Comparison of ENCODE assay signal across 1 cellular context in the genomic region with DNA sequence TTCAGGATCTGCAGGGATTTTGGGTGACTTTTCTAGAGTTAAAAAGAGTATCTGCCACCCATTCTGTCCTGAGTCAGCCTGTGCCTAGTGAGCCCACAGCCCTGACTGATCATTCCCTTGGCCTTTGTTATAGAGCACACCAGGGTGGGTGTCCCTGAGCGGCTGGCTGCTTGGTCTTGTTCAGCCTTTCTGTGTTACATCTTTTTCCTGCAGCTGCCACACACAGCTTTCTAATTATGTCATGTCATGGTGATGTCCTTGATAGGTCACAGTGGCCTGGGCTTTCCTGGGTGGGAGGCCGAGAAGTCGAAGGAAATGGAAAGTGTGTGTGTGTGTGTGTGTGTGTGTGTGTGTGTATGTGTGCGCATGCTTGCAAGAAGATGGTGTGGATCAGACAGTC.
TF ChIP-seq lines count a peak whose summit lies in the region.

No MANE protein-coding gene starts in this region.

TF ChIP-seq in WTC11, 78 proteins besides CTCF, POLR2A, EP300 and RAD21 (continued from another document):
- TF ChIP-seq ZNF121 (CRISPR knock-in tag; IDR thresholded peaks at IDR 0.05) (no peak), ELF4 (CRISPR knock-in tag; IDR thresholded peaks at IDR 0.05; ENCODE audit: low read depth) (no peak), EMX1 (CRISPR knock-in tag; IDR thresholded peaks at IDR 0.05) (no peak), ZNF423 (CRISPR knock-in tag; IDR thresholded peaks at IDR 0.05) (no peak), TP53 (CRISPR knock-in tag; IDR thresholded peaks at IDR 0.05) (no peak), GTF2I (CRISPR knock-in tag; conservative IDR thresholded peaks at IDR 0.05) (no peak), SMAD4 (CRISPR knock-in tag; IDR thresholded peaks at IDR 0.05) (no peak), IRF2 (CRISPR knock-in tag; IDR thresholded peaks at IDR 0.05; ENCODE audit: borderline replicate concordance, low read depth) (no peak), ZNF232 (CRISPR knock-in tag; IDR thresholded peaks at IDR 0.05) (no peak), FOXK1 (CRISPR knock-in tag; IDR thresholded peaks at IDR 0.05) (no peak)
- TF ChIP-seq, protein P1, sequence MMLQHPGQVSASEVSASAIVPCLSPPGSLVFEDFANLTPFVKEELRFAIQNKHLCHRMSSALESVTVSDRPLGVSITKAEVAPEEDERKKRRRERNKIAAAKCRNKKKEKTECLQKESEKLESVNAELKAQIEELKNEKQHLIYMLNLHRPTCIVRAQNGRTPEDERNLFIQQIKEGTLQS (CRISPR knock-in tag; conservative IDR thresholded peaks at IDR 0.05), result no peak
- TF ChIP-seq, protein P2, sequence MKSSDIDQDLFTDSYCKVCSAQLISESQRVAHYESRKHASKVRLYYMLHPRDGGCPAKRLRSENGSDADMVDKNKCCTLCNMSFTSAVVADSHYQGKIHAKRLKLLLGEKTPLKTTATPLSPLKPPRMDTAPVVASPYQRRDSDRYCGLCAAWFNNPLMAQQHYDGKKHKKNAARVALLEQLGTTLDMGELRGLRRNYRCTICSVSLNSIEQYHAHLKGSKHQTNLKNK (CRISPR knock-in tag; IDR thresholded peaks at IDR 0.05), result no peak
- TF ChIP-seq, protein P3, sequence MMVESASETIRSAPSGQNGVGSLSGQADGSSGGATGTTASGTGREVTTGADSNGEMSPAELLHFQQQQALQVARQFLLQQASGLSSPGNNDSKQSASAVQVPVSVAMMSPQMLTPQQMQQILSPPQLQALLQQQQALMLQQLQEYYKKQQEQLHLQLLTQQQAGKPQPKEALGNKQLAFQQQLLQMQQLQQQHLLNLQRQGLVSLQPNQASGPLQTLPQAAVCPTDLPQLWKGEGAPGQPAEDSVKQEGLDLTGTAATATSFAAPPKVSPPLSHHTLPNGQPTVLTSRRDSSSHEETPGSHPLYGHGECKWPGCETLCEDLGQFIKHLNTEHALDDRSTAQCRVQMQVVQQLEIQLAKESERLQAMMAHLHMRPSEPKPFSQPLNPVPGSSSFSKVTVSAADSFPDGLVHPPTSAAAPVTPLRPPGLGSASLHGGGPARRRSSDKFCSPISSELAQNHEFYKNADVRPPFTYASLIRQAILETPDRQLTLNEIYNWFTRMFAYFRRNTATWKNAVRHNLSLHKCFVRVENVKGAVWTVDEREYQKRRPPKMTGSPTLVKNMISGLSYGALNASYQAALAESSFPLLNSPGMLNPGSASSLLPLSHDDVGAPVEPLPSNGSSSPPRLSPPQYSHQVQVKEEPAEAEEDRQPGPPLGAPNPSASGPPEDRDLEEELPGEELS (CRISPR knock-in tag; IDR thresholded peaks at IDR 0.05), result no peak
- TF ChIP-seq, protein P4, sequence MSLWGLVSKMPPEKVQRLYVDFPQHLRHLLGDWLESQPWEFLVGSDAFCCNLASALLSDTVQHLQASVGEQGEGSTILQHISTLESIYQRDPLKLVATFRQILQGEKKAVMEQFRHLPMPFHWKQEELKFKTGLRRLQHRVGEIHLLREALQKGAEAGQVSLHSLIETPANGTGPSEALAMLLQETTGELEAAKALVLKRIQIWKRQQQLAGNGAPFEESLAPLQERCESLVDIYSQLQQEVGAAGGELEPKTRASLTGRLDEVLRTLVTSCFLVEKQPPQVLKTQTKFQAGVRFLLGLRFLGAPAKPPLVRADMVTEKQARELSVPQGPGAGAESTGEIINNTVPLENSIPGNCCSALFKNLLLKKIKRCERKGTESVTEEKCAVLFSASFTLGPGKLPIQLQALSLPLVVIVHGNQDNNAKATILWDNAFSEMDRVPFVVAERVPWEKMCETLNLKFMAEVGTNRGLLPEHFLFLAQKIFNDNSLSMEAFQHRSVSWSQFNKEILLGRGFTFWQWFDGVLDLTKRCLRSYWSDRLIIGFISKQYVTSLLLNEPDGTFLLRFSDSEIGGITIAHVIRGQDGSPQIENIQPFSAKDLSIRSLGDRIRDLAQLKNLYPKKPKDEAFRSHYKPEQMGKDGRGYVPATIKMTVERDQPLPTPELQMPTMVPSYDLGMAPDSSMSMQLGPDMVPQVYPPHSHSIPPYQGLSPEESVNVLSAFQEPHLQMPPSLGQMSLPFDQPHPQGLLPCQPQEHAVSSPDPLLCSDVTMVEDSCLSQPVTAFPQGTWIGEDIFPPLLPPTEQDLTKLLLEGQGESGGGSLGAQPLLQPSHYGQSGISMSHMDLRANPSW (CRISPR knock-in tag; conservative IDR thresholded peaks at IDR 0.05; ENCODE audit: low read depth), result no peak
